ENCODE assay signal across 22 cellular contexts in genomic region chr20:32434434-32434833, GRCh38.
"Had no signal": no experiment of that assay in that cellular context is flagged by ENCODE, and none has a peak within 500 bp of the region (broad histone marks: within the 10 kb centered on the region; RNA-seq: fewer than 3 reads in every experiment).

No MANE protein-coding gene starts in this region.

- FAIRE-seq: astrocyte had no signal

- H3K27me3 Mint-ChIP-seq: activated CD4-positive, alpha-beta T cell treated with anti-CD3 and anti-CD28 coated beads, Interleukin-2, amount 10 ng/mL, durations not matched to agents 24 days and 14 days; activated naive CD8-positive, alpha-beta T cell; activated T-helper 17 cell treated with anti-CD3 and anti-CD28 coated beads, Interleukin-2, amount 50 U/mL, for 72 hours; effector memory CD8-positive, alpha-beta T cell; naive thymus-derived CD4-positive, alpha-beta T cell; T-cell had no signal

- H3K4me1 ChIP-seq: colonic mucosa, prostate gland, testis had no signal

- DNase-seq: activated CD4-positive, alpha-beta T cell treated with anti-CD3 and anti-CD28 coated beads, Interleukin-2, amount 10 ng/mL, durations not matched to agents 24 days and 14 days; activated naive CD4-positive, alpha-beta T cell; activated T-cell treated with anti-CD3 and anti-CD28 coated beads, Interleukin-2, amount 50 U/mL, for 1 hour; colonic mucosa; dorsolateral prefrontal cortex; effector memory CD8-positive, alpha-beta T cell; islet precursor cell; lower lobe of right lung; naive thymus-derived CD4-positive, alpha-beta T cell; stimulated activated CD4-positive, alpha-beta T cell treated with anti-CD3 and anti-CD28 coated beads, Interleukin-2, amount 100 ng/mL, for 24 hours; testis; trophoblast cell had no signal

- H3K27me3 ChIP-seq: colonic mucosa, dorsolateral prefrontal cortex, gastroesophageal sphincter, testis had no signal

- H3K9me3 ChIP-seq: colonic mucosa, gastroesophageal sphincter, lower lobe of right lung, prostate gland, testis had no signal

- H3K4me3 Mint-ChIP-seq: activated CD4-positive, alpha-beta T cell treated with anti-CD3 and anti-CD28 coated beads, Interleukin-2, amount 10 ng/mL, durations not matched to agents 24 days and 14 days; activated naive CD8-positive, alpha-beta T cell; activated T-helper 17 cell treated with anti-CD3 and anti-CD28 coated beads, Interleukin-2, amount 50 U/mL, for 72 hours; effector memory CD8-positive, alpha-beta T cell; naive thymus-derived CD4-positive, alpha-beta T cell; stimulated activated effector memory CD8-positive, alpha-beta T cell treated with anti-CD3 and anti-CD28 coated beads, Interleukin-12 subunit alpha, Interleukin-12 subunit beta, amount 100 ng/mL, for 72 hours; T-cell; T-helper 2 cell treated with Interferon-gamma antibody and Interleukin-4, amounts not matched to agents 5 μg/mL and 100 μg/mL, for 36 hours had no signal

- H3K9me3 Mint-ChIP-seq: activated CD4-positive, alpha-beta T cell treated with anti-CD3 and anti-CD28 coated beads, Interleukin-2, amount 10 ng/mL, durations not matched to agents 24 days and 14 days; activated T-helper 17 cell treated with anti-CD3 and anti-CD28 coated beads, Interleukin-2, amount 50 U/mL, for 72 hours; effector memory CD8-positive, alpha-beta T cell; stimulated activated effector memory CD8-positive, alpha-beta T cell treated with anti-CD3 and anti-CD28 coated beads, Interleukin-12 subunit alpha, Interleukin-12 subunit beta, amount 100 ng/mL, for 72 hours; T-cell; T-helper 2 cell treated with Interferon-gamma antibody and Interleukin-4, amounts not matched to agents 5 μg/mL and 100 μg/mL, for 36 hours had no signal

- ATAC-seq: activated CD4-positive, CD25-positive, alpha-beta regulatory T cell treated with anti-CD3 and anti-CD28 coated beads, Interleukin-2, amount 50 U/mL, for 24 hours; activated T-helper 17 cell treated with anti-CD3 and anti-CD28 coated beads, Interleukin-2, amount 50 U/mL, for 72 hours; effector memory CD8-positive, alpha-beta T cell; naive thymus-derived CD4-positive, alpha-beta T cell; stimulated activated effector memory CD8-positive, alpha-beta T cell treated with anti-CD3 and anti-CD28 coated beads, Interleukin-12 subunit alpha, Interleukin-12 subunit beta, amount 100 ng/mL, for 72 hours; T-cell had no signal

- H3K27ac Mint-ChIP-seq: activated CD4-positive, alpha-beta T cell treated with anti-CD3 and anti-CD28 coated beads, Interleukin-2, amount 10 ng/mL, durations not matched to agents 24 days and 14 days; activated naive CD8-positive, alpha-beta T cell; activated T-helper 17 cell treated with anti-CD3 and anti-CD28 coated beads, Interleukin-2, amount 50 U/mL, for 72 hours; effector memory CD8-positive, alpha-beta T cell; stimulated activated effector memory CD8-positive, alpha-beta T cell treated with anti-CD3 and anti-CD28 coated beads, Interleukin-12 subunit alpha, Interleukin-12 subunit beta, amount 100 ng/mL, for 72 hours; T-cell; T-helper 2 cell treated with Interferon-gamma antibody and Interleukin-4, amounts not matched to agents 5 μg/mL and 100 μg/mL, for 36 hours had no signal

- H3K4me3 ChIP-seq: colonic mucosa, dorsolateral prefrontal cortex, gastroesophageal sphincter, lower lobe of right lung, prostate gland, skin epidermis, testis had no signal

- H3K27ac ChIP-seq: colonic mucosa, lower lobe of right lung, prostate gland, skin epidermis, testis had no signal
